5 cellular contexts compared by ENCODE assay signal in the genomic region with DNA sequence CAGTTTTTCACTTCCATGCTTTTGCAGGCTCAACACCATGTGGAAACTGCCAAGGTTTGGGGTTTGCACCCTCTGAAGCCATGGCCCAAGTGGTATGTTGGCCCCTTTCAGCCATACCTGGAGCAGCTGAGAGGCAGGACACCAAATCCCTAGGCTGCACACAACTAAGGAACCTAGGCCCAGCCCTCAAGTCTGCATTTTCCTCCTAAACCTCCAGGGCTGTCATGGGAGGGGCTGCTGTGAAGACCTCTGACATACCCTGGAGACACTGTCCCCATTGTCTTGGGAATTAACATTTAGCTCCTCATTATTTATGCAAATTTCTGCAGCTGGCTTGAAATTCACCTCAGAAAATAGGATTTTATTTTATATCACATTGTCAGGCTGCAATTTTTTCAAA.
"Had no signal": no experiment of that assay in that cellular context is flagged by ENCODE, and none has a peak within 500 bp of the region (broad histone marks: within the 10 kb centered on the region; RNA-seq: fewer than 3 reads in every experiment).

No MANE protein-coding gene starts in this region.

- H3K4me3 ChIP-seq: K562 had no signal

- ATAC-seq: K562 had no signal

- DNase-seq: GOT3, H7, HCEC 1CT, IMR-90 had no signal
